Comparison of ENCODE assay signal across 8 cellular contexts in the genomic region with DNA sequence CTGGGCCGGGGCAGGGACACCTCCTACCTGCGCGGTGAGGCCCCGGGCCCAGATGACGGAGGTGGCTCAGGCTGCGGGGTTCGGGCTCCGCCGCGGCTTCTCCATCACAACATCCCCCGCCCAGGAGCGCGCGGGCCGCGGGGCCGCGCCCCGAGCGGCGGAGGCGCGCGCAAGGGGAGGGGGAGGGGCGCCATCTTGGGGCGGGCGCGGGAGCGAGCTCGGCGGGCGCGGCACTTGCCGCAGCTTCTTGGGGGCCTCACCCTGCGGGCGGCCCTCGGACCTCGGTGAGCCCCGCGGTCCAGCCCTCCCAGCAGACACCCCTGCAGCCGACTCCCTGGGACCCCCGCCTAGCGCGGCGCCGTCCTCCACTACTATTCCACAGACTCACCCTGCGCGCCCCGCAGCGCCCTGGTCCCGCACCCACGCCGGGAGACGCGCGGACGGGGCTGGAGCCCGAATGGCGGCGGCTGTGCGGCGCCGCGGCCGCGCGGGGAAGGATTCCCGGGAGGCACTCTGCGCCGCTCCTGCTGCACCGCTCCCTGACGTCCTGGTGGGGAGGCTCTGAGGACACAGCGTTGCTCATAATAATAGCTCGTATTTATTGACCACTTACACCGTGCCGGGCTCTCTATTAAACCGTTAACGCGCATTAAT. TPM values are rescaled to one million over a fixed set of nuclear protein-coding genes. Genes with fewer than 3 reads are reported as not detected.
DNase-seq lines count a peak whose midpoint lies in the region; TF ChIP-seq lines count a peak whose summit lies in the region.

A gene (minus strand): TSS at position 137 of the 654 bp plus-strand sequence. CDS start 7,747 bp downstream, outside the sequence.

- peak within 1 kb of the TSS; percentile 66 for H3K4me3 ChIP-seq in HFF-Myc (replicated peaks; ENCODE audit: low read depth, low read length)

- H3K9me3 Mint-ChIP-seq in mesothelial cell of epicardium, result no peaks in the 10 kb centered on the region

- H3K4me3 Mint-ChIP-seq in mesothelial cell of epicardium, result peak within 1 kb of the TSS; percentile 75

- in situ Hi-C loops in endometrial microvascular endothelial cells (cut with HindIII; ENCODE audit: inconsistent ontology term, low pct_unique_long_range_greater_than_20kb, low sequenced_read_pairs), result loop anchor here (25.0 kb wide), 1 partner anchor 193 kb away; a partner anchor contains a TSS

- H3K36me3 Mint-ChIP-seq in mesothelial cell of epicardium, result no peaks in the 10 kb centered on the region

- no peak within 1 kb of the TSS for H3K27ac Mint-ChIP-seq in mesothelial cell of epicardium

- DNase-seq in EL, result peak; percentile 61
- DNase-seq in HFF-Myc (ENCODE audit: extremely low read depth, low read depth), result no peak
- DNase-seq in NCI-H69 (lab: John Stamatoyannopoulos, UW), result peak; percentile 87
- DNase-seq in activated T-cell treated with anti-CD3 and anti-CD28 coated beads for 1 hour (ENCODE audit: low read depth), result peak; percentile 73
- DNase-seq in mesothelial cell of epicardium (ENCODE audit: low spot score in 2 of 2, unreplicated experiment in 2 of 2), result peak; percentile 57 to 76
- peak; percentile 38 for DNase-seq in stimulated activated CD8-positive, alpha-beta memory T cell treated with anti-CD3 and anti-CD28 coated beads, Interleukin-15, amount 100 ng/mL, for 1 hour (ENCODE audit: low read depth)
- no peak for DNase-seq in islet precursor cell

- H3K4me1 Mint-ChIP-seq in mesothelial cell of epicardium, result peaks cover 6% of the 10 kb centered on the region

- peaks cover 26% of the 10 kb centered on the region for H3K27me3 Mint-ChIP-seq in mesothelial cell of epicardium (ENCODE audit: low read depth)

- no peak for TF ChIP-seq CTCF in HFF-Myc (IDR thresholded peaks at IDR 0.05; ENCODE audit: low read depth, low read length, missing control alignments)
- no peak for TF ChIP-seq CTCF in mesothelial cell of epicardium (IDR thresholded peaks at IDR 0.05; ENCODE audit: unreplicated experiment)

RNA-seq across cellular contexts. Expression of the gene that starts here (rescaled TPM):
- total RNA-seq in endometrial microvascular endothelial cells (ENCODE audit: inconsistent ontology term) (52.8 TPM), mesothelial cell of epicardium (61.7 to 64.2 TPM (median 62.4 TPM) in 3 replicates)

Comparison
In these comparisons a context has a peak if more than half of its experiments do, and no peak if none do; other contexts are left out.
1. DNase-seq: peak in EL (single experiment), NCI-H69 (single experiment), activated T-cell treated with anti-CD3 and anti-CD28 coated beads for 1 hour (single experiment), mesothelial cell of epicardium (2 of 2) and stimulated activated CD8-positive, alpha-beta memory T cell treated with anti-CD3 and anti-CD28 coated beads, Interleukin-15, amount 100 ng/mL, for 1 hour (single experiment); none in HFF-Myc (single experiment) and islet precursor cell (single experiment).